Comparison of ENCODE assay signal across 9 cellular contexts in genomic region chrX:46376246-46376885, GRCh38.
DNase-seq lines count a peak whose midpoint lies in the region; ATAC-seq and TF ChIP-seq lines count a peak whose summit lies in the region.
"Had no signal": no experiment of that assay in that cellular context is flagged by ENCODE, and none has a peak within 500 bp of the region (broad histone marks: within the 10 kb centered on the region; RNA-seq: fewer than 3 reads in every experiment).

No MANE protein-coding gene starts in this region.

- ATAC-seq in HG02840 (IDR thresholded peaks at IDR 0.05; ENCODE audit: low FRiP score, unreplicated experiment) = no peak

- H3K4me3 Mint-ChIP-seq in T-helper 2 cell treated with Interferon-gamma antibody and Interleukin-4, amounts not matched to agents 5 μg/mL and 100 μg/mL, for 36 hours = no peak overlapping the region
- H3K4me3 Mint-ChIP-seq in nephron progenitor cell = no peak overlapping the region

- H3K27me3 Mint-ChIP-seq in T-helper 2 cell treated with Interferon-gamma antibody and Interleukin-4, amounts not matched to agents 5 μg/mL and 100 μg/mL, for 36 hours (ENCODE audit: low read depth) = peaks cover 6% of the 10 kb centered on the region
- no peaks in the 10 kb centered on the region for H3K27me3 Mint-ChIP-seq in nephron progenitor cell (ENCODE audit: low read depth, poor library complexity)

- peaks cover 3% of the 10 kb centered on the region for H3K4me1 Mint-ChIP-seq in T-helper 2 cell treated with Interferon-gamma antibody and Interleukin-4, amounts not matched to agents 5 μg/mL and 100 μg/mL, for 36 hours (ENCODE audit: low read depth)
- H3K4me1 Mint-ChIP-seq in nephron progenitor cell = peaks cover 19% of the 10 kb centered on the region

- H3K4me3 ChIP-seq in HUES6 (ENCODE audit: low read depth, low read length) = no peak overlapping the region

- H3K27ac ChIP-seq in HUES6 (ENCODE audit: low read depth, low read length) = peak overlapping the region; percentile 50; the same call in 1 of the 2 replicates

- no peak overlapping the region for H3K27ac Mint-ChIP-seq in T-helper 2 cell treated with Interferon-gamma antibody and Interleukin-4, amounts not matched to agents 5 μg/mL and 100 μg/mL, for 36 hours
- no peak overlapping the region for H3K27ac Mint-ChIP-seq in nephron progenitor cell

- peaks cover 11% of the 10 kb centered on the region for H3K4me1 ChIP-seq in HUES6 (ENCODE audit: control insufficient read depth, insufficient read depth, low read length)

- no peaks in the 10 kb centered on the region for H3K27me3 ChIP-seq in HUES6 (ENCODE audit: control insufficient read depth, insufficient read depth, low read length)

- H3K9me3 ChIP-seq in HUES6 (ENCODE audit: control insufficient read depth, insufficient read depth, low read depth, low read length) = peaks cover 10% of the 10 kb centered on the region; the same call in 1 of the 2 replicates

- no peaks in the 10 kb centered on the region for H3K36me3 Mint-ChIP-seq in T-helper 2 cell treated with Interferon-gamma antibody and Interleukin-4, amounts not matched to agents 5 μg/mL and 100 μg/mL, for 36 hours (ENCODE audit: low read depth)
- no peaks in the 10 kb centered on the region for H3K36me3 Mint-ChIP-seq in nephron progenitor cell (ENCODE audit: low read depth)

- no peaks in the 10 kb centered on the region for H3K9me3 Mint-ChIP-seq in T-helper 2 cell treated with Interferon-gamma antibody and Interleukin-4, amounts not matched to agents 5 μg/mL and 100 μg/mL, for 36 hours
- H3K9me3 Mint-ChIP-seq in nephron progenitor cell = peaks cover 41% of the 10 kb centered on the region

- peak; percentile 44 for DNase-seq in DMS53 treated with DMSO at 0.1 percent for 48 hours (lab: John Stamatoyannopoulos, UW; ENCODE audit: unreplicated experiment)
- peak; percentile 25 for DNase-seq in T-helper 2 cell treated with Interferon-gamma antibody and Interleukin-4, amounts not matched to agents 5 μg/mL and 100 μg/mL, for 36 hours (ENCODE audit: low spot score)
- peak; percentile 2 for DNase-seq in effector CD4-positive, alpha-beta T cell
- peak; percentile 10 for DNase-seq in nephron progenitor cell
- no peak for DNase-seq in epidermal melanocyte (ENCODE audit: insufficient read length, low spot score)
- no peak for DNase-seq in T-helper 9 cell
- DNase-seq: right cardiac atrium had no signal

- H3K36me3 ChIP-seq in HUES6 (ENCODE audit: control insufficient read depth, insufficient read depth, low read length) = no peaks in the 10 kb centered on the region

- H3K9ac ChIP-seq in HUES6 (ENCODE audit: low read length) = peak overlapping the region; percentile 47

- no peak for TF ChIP-seq CTCF in nephron progenitor cell (IDR thresholded peaks at IDR 0.05)

Comparison
In these comparisons a context has a peak if more than half of its experiments do, and no peak if none do; other contexts are left out.
1. DNase-seq: peak in DMS53 treated with DMSO at 0.1 percent for 48 hours (single experiment), T-helper 2 cell treated with Interferon-gamma antibody and Interleukin-4, amounts not matched to agents 5 μg/mL and 100 μg/mL, for 36 hours (single experiment), effector CD4-positive, alpha-beta T cell (single experiment) and nephron progenitor cell (single experiment); none in epidermal melanocyte (single experiment) and T-helper 9 cell (single experiment).